1 cellular context compared by ENCODE assay signal in genomic region chr13:90867336-90867683, GRCh38.
TF ChIP-seq lines count a peak whose summit lies in the region.

No MANE protein-coding gene starts in this region.

TF ChIP-seq in H1, 55 proteins besides CTCF, POLR2A, EP300 and RAD21 (continued from another document):
- TF ChIP-seq CHD7 (IDR thresholded peaks at IDR 0.05; ENCODE audit: insufficient replicate concordance, low read length) (no peak), ZNF274 (IDR thresholded peaks at IDR 0.05; ENCODE audit: borderline replicate concordance, extremely low read depth, low read length) (no peak), USF2 (IDR thresholded peaks at IDR 0.05; ENCODE audit: low read length) (no peak), POLR2AphosphoS5 (IDR thresholded peaks at IDR 0.05; ENCODE audit: low read depth, low read length) (no peak), ATF2 (IDR thresholded peaks at IDR 0.05; ENCODE audit: low read length) (peak; percentile 73; the same call in 1 of the 2 replicates), JUND (IDR thresholded peaks at IDR 0.05; ENCODE audit: low read length) (0 out of 2 replicates have a peak, but pooled peaks have one; percentile 16)
